In the genomic region with DNA sequence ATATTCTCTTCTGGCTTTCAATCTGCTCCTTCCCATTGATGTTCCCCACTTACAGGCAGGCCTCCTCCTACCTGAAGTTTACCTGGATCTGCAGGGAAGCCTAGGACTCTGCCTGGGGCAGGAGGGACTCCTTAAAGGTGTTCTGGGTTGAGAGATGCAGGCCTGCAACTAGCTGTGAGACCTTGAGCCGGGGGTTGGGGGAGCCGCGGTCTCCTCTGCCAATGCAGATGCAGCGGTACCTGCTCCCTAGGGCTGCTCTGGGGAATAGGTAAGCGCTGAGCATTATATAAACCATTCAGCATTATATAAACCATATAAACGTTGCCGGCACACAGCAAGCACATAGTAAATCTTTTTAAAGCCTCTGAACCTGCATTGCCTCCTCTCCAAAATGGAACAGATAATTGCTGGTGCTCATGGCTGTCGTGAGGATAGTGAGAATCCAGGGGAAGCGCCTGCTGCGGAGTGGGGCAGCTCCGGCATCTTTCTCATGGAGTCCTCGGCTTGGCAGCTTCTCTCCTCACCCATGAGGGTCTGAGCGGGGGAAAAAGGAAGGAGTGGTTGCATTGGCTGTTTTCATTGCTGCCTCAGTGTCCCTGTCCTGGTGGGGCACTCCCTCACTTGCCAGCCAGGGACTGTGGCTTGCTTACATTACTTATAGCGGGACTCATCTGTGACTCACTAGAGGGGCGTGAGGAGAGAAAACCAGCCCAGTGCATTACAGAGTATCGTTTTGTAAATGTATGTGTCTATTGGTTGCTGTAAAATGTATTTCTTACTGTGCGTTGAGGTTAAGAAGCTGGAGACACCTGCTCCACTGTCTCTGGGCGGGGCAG, we compare ENCODE assay signal across 1 cellular context.
TF ChIP-seq lines count a peak whose summit lies in the region.

No MANE protein-coding gene starts in this region.

TF ChIP-seq in HepG2, 621 proteins besides CTCF, POLR2A, EP300 and RAD21:
- no peak for TF ChIP-seq FOXK2 (IDR thresholded peaks at IDR 0.05)
- TF ChIP-seq ZNF282 (IDR thresholded peaks at IDR 0.05; ENCODE audit: partially characterized antibody): no peak
- TF ChIP-seq ZNF382 (CRISPR knock-in tag; IDR thresholded peaks at IDR 0.05; ENCODE audit: borderline replicate concordance): no peak
- TF ChIP-seq ZNF776 (CRISPR knock-in tag; IDR thresholded peaks at IDR 0.05): no peak
TF ChIP-seq in HepG2: peak in this region for 0.
